Comparison of ENCODE assay signal across 8 cellular contexts in genomic region chr5:132263548-132264261, GRCh38. TPM values are rescaled to one million over a fixed set of nuclear protein-coding genes. Genes with fewer than 3 reads are reported as not detected.
DNase-seq lines count a peak whose midpoint lies in the region; ATAC-seq, FAIRE-seq and TF ChIP-seq lines count a peak whose summit lies in the region.

No MANE protein-coding gene starts in this region.

- TF ChIP-seq CTCF in GM20000 (IDR thresholded peaks at IDR 0.05; ENCODE audit: extremely low read depth, missing control alignments) (no peak), WERI-Rb-1 (IDR thresholded peaks at IDR 0.05; ENCODE audit: low read depth, low read length) (no peak), fibroblast of villous mesenchyme (IDR thresholded peaks at IDR 0.05; ENCODE audit: insufficient read depth, low read depth, low read length) (peak; percentile 21), glutamatergic neuron (IDR thresholded peaks at IDR 0.05; ENCODE audit: partially characterized antibody, unreplicated experiment) (no peak)

- H3K4me3 Mint-ChIP-seq in glutamatergic neuron (ENCODE audit: unreplicated experiment) = no peak overlapping the region

- peaks cover 17% of the 10 kb centered on the region for H3K27me3 Mint-ChIP-seq in glutamatergic neuron (ENCODE audit: unreplicated experiment)

- H3K9me3 Mint-ChIP-seq in glutamatergic neuron (ENCODE audit: unreplicated experiment) = peaks cover 11% of the 10 kb centered on the region

- DNase-seq in GM20000 (ENCODE audit: low spot score) (peak; percentile 19), WERI-Rb-1 (peak; percentile 6), fibroblast of villous mesenchyme (ENCODE audit: low read depth) (peak; percentile 75), glutamatergic neuron (no peak), frontal cortex (ENCODE audit: low spot score in 2 of 2) (no peak), OCI-M2 (lab: John Stamatoyannopoulos, UW; ENCODE audit: unreplicated experiment) (no peak)
- DNase-seq in stimulated activated CD8-positive, alpha-beta memory T cell treated with anti-CD3 and anti-CD28 coated beads, Interleukin-15, amount 100 ng/mL, for 48 hours (ENCODE audit: low read depth in 2 of 2) = peak; percentile 36 to 54

- no peaks in the 10 kb centered on the region for H3K36me3 ChIP-seq in WERI-Rb-1

- no peaks in the 10 kb centered on the region for H3K36me3 Mint-ChIP-seq in glutamatergic neuron (ENCODE audit: unreplicated experiment)

- no peak for ATAC-seq in GM19397 (IDR thresholded peaks at IDR 0.05; ENCODE audit: unreplicated experiment)

- no peaks in the 10 kb centered on the region for H3K27me3 ChIP-seq in WERI-Rb-1 (ENCODE audit: insufficient read depth, low read depth, severe bottlenecking)

- H3K4me3 ChIP-seq in WERI-Rb-1 (ENCODE audit: low read depth, low read length) = no peak overlapping the region
- H3K4me3 ChIP-seq in fibroblast of villous mesenchyme (ENCODE audit: low read depth, low read length) = no peak overlapping the region

- peaks cover 34% of the 10 kb centered on the region for H3K4me1 Mint-ChIP-seq in glutamatergic neuron (ENCODE audit: low read depth, unreplicated experiment)

- H3K27ac ChIP-seq in WERI-Rb-1 = no peak overlapping the region

- no peaks in the 10 kb centered on the region for H3K9me3 ChIP-seq in WERI-Rb-1 (ENCODE audit: severe bottlenecking)

- no peak overlapping the region for H3K27ac Mint-ChIP-seq in glutamatergic neuron (ENCODE audit: unreplicated experiment)

- no peak for FAIRE-seq in frontal cortex (lab: Jason Lieb, UNC)

RNA-seq across cellular contexts. Expression of gene PDLIM4, which starts 6.2 kb away (rescaled TPM):
- total RNA-seq in fibroblast of villous mesenchyme (42.8 and 97.2 TPM in 2 replicates), glutamatergic neuron (ENCODE audit: unreplicated experiment) (81.6 TPM), frontal cortex (2.0 TPM)

RNA-seq across cellular contexts. Expression of gene SLC22A4, which starts 30.5 kb away (rescaled TPM):
- total RNA-seq in fibroblast of villous mesenchyme (6.8 and 16.4 TPM in 2 replicates), glutamatergic neuron (ENCODE audit: unreplicated experiment) (0.37 TPM), frontal cortex (1.6 TPM)

RNA-seq across cellular contexts. Expression of gene P4HA2, which starts 36.1 kb away (rescaled TPM):
- total RNA-seq in fibroblast of villous mesenchyme (161 and 191 TPM in 2 replicates), glutamatergic neuron (ENCODE audit: unreplicated experiment) (26.6 TPM), frontal cortex (13.9 TPM)

Comparison
In these comparisons a context has a peak if more than half of its experiments do, and no peak if none do; other contexts are left out.
1. DNase-seq: peak in GM20000 (single experiment), WERI-Rb-1 (single experiment), fibroblast of villous mesenchyme (single experiment) and stimulated activated CD8-positive, alpha-beta memory T cell treated with anti-CD3 and anti-CD28 coated beads, Interleukin-15, amount 100 ng/mL, for 48 hours (2 of 2); none in glutamatergic neuron (single experiment), frontal cortex (0 of 2) and OCI-M2 (single experiment).
2. RNA of gene PDLIM4, which starts 6.2 kb away (total RNA-seq): 42.8 to 97.2 TPM in fibroblast of villous mesenchyme and 81.6 TPM in glutamatergic neuron (single experiment); 2.0 TPM in frontal cortex (single experiment); every median in the first group is over 10 times any median in the second.